20 cellular contexts compared by ENCODE assay signal in genomic region chr11:131524186-131524585, GRCh38.
A peak's percentile ranks its signal among the peaks of the same experiment; 100 is the strongest.
DNase-seq lines count a peak whose midpoint lies in the region; ATAC-seq and TF ChIP-seq lines count a peak whose summit lies in the region.
"Had no signal": no experiment of that assay in that cellular context is flagged by ENCODE, and none has a peak within 500 bp of the region (broad histone marks: within the 10 kb centered on the region; RNA-seq: fewer than 3 reads in every experiment).

No MANE protein-coding gene starts in this region.

- H3K4me2 ChIP-seq in GM23338 = no peak overlapping the region
- H3K4me2 ChIP-seq: BLaER1 had no signal

- H4K20me1 ChIP-seq in GM23338 (replicated peaks; ENCODE audit: insufficient read depth) = no peaks in the 10 kb centered on the region; the same call in none of the 2 replicates
- H4K20me1 ChIP-seq: BLaER1 had no signal

- no peak overlapping the region for H3K27ac ChIP-seq in GM23338 (ENCODE audit: low read depth)
- H3K27ac ChIP-seq: 22Rv1, BLaER1, C4-2B had no signal

- H3K27me3 Mint-ChIP-seq in GM23338 (ENCODE audit: insufficient read depth, low read depth, poor library complexity) = peaks cover 2% of the 10 kb centered on the region
- no peaks in the 10 kb centered on the region for H3K27me3 Mint-ChIP-seq in stimulated activated memory B cell treated with anti-CD40 and anti-IgM and Interleukin-4, amounts not matched to agents 10 μg/mL and 1 μg/mL and 100 μg/mL, for 72 hours
- peaks cover 7 to 22% of the 10 kb centered on the region in 2 donors for H3K27me3 Mint-ChIP-seq in natural killer cell treated with Interleukin-12 subunit alpha and Interleukin-12 subunit beta and Interleukin-15 and Interleukin-18, amount 100 ng/mL, for 72 hours

- H3K27ac Mint-ChIP-seq in GM23338 = no peak overlapping the region
- H3K27ac Mint-ChIP-seq in stimulated activated memory B cell treated with anti-CD40 and anti-IgM and Interleukin-4, amounts not matched to agents 10 μg/mL and 1 μg/mL and 100 μg/mL, for 72 hours = no peak overlapping the region
- no peak overlapping the region for H3K27ac Mint-ChIP-seq in natural killer cell treated with Interleukin-12 subunit alpha and Interleukin-12 subunit beta and Interleukin-15 and Interleukin-18, amount 100 ng/mL, for 72 hours
- H3K27ac Mint-ChIP-seq: B cell; CD8-positive, alpha-beta T cell had no signal

- TF ChIP-seq CTCF in GM23338 (conservative IDR thresholded peaks at IDR 0.05; ENCODE audit: low read depth in 2 of 2) = no peak

- DNase-seq in GM23338 (ENCODE audit: low spot score) (no peak), NCI-H82 treated with DMSO at 0.1 percent for 48 hours (lab: John Stamatoyannopoulos, UW; ENCODE audit: unreplicated experiment) (peak; percentile 18), left kidney (ENCODE audit: low read depth, low spot score) (peak; percentile 58), superior temporal gyrus (ENCODE audit: extremely low spot score) (peak; percentile 10), amygdala (lab: John Stamatoyannopoulos, UW) (no peak)
- DNase-seq in natural killer cell treated with Interleukin-12 subunit alpha and Interleukin-12 subunit beta and Interleukin-15 and Interleukin-18, amount 100 ng/mL, for 72 hours (ENCODE audit: low spot score) = no peak
- DNase-seq: Caco-2; CD4-positive, CD25-positive, alpha-beta regulatory T cell; CD8-positive, alpha-beta T cell; DMS79; EL; GDM1; GOT3; HCEC 1CT had no signal

- no peaks in the 10 kb centered on the region for H3K9me3 Mint-ChIP-seq in GM23338
- peaks cover 2% of the 10 kb centered on the region for H3K9me3 Mint-ChIP-seq in stimulated activated memory B cell treated with anti-CD40 and anti-IgM and Interleukin-4, amounts not matched to agents 10 μg/mL and 1 μg/mL and 100 μg/mL, for 72 hours
- peaks cover 5% of the 10 kb centered on the region for H3K9me3 Mint-ChIP-seq in natural killer cell treated with Interleukin-12 subunit alpha and Interleukin-12 subunit beta and Interleukin-15 and Interleukin-18, amount 100 ng/mL, for 72 hours

- peaks cover 4% of the 10 kb centered on the region; the same call in 2 of the 3 replicates for H3K4me1 Mint-ChIP-seq in GM23338
- no peaks in the 10 kb centered on the region for H3K4me1 Mint-ChIP-seq in stimulated activated memory B cell treated with anti-CD40 and anti-IgM and Interleukin-4, amounts not matched to agents 10 μg/mL and 1 μg/mL and 100 μg/mL, for 72 hours
- no peaks in the 10 kb centered on the region for H3K4me1 Mint-ChIP-seq in natural killer cell treated with Interleukin-12 subunit alpha and Interleukin-12 subunit beta and Interleukin-15 and Interleukin-18, amount 100 ng/mL, for 72 hours (ENCODE audit: low read depth in 2 of 2)
- H3K4me1 Mint-ChIP-seq: B cell; CD4-positive, CD25-positive, alpha-beta regulatory T cell had no signal

- H3F3A ChIP-seq in GM23338 (replicated peaks; ENCODE audit: low read depth) = no peaks in the 10 kb centered on the region

- H2AFZ ChIP-seq in GM23338 = no peak overlapping the region

- H3K4me3 ChIP-seq in GM23338 = no peak overlapping the region
- H3K4me3 ChIP-seq: BLaER1, GM12878 had no signal

- no peaks in the 10 kb centered on the region for H3K36me3 ChIP-seq in GM23338 (ENCODE audit: insufficient read depth)
- H3K36me3 ChIP-seq: BLaER1 had no signal

- no peaks in the 10 kb centered on the region for H3K4me1 ChIP-seq in GM23338 (ENCODE audit: insufficient read depth)
- H3K4me1 ChIP-seq: BLaER1, Caco-2 had no signal

- H3K36me3 Mint-ChIP-seq in GM23338 (ENCODE audit: low read depth) = no peaks in the 10 kb centered on the region
- no peaks in the 10 kb centered on the region for H3K36me3 Mint-ChIP-seq in stimulated activated memory B cell treated with anti-CD40 and anti-IgM and Interleukin-4, amounts not matched to agents 10 μg/mL and 1 μg/mL and 100 μg/mL, for 72 hours
- no peaks in the 10 kb centered on the region for H3K36me3 Mint-ChIP-seq in natural killer cell treated with Interleukin-12 subunit alpha and Interleukin-12 subunit beta and Interleukin-15 and Interleukin-18, amount 100 ng/mL, for 72 hours
- H3K36me3 Mint-ChIP-seq: CD4-positive, CD25-positive, alpha-beta regulatory T cell; CD8-positive, alpha-beta T cell had no signal

- H3K79me2 ChIP-seq in GM23338 (replicated peaks; ENCODE audit: insufficient read depth) = no peaks in the 10 kb centered on the region

- H3K9me2 ChIP-seq in GM23338 (ENCODE audit: insufficient read depth) = no peaks in the 10 kb centered on the region

- H3K27me3 ChIP-seq in GM23338 (ENCODE audit: insufficient read depth) = no peaks in the 10 kb centered on the region
- H3K27me3 ChIP-seq: BLaER1 had no signal

- no peak overlapping the region for H3K4me3 Mint-ChIP-seq in GM23338
- H3K4me3 Mint-ChIP-seq in stimulated activated memory B cell treated with anti-CD40 and anti-IgM and Interleukin-4, amounts not matched to agents 10 μg/mL and 1 μg/mL and 100 μg/mL, for 72 hours = no peak overlapping the region
- H3K4me3 Mint-ChIP-seq in natural killer cell treated with Interleukin-12 subunit alpha and Interleukin-12 subunit beta and Interleukin-15 and Interleukin-18, amount 100 ng/mL, for 72 hours = no peak overlapping the region
- H3K4me3 Mint-ChIP-seq: B cell; CD4-positive, CD25-positive, alpha-beta regulatory T cell; CD8-positive, alpha-beta T cell had no signal

- peak; percentile 34; the same call in 1 of the 3 replicates for ATAC-seq in GM23338
- no peak for ATAC-seq in stimulated activated memory B cell treated with anti-CD40 and anti-IgM and Interleukin-4, amounts not matched to agents 10 μg/mL and 1 μg/mL and 100 μg/mL, for 72 hours
- no peak for ATAC-seq in natural killer cell treated with Interleukin-12 subunit alpha and Interleukin-12 subunit beta and Interleukin-15 and Interleukin-18, amount 100 ng/mL, for 72 hours
- ATAC-seq: CD8-positive, alpha-beta T cell; GM12878 had no signal

TF ChIP-seq in GM23338, 12 proteins besides CTCF, POLR2A, EP300 and RAD21:
- no peak for TF ChIP-seq CREB1 (CRISPR knock-in tag; IDR thresholded peaks at IDR 0.05; ENCODE audit: low read depth)

Comparison
In these comparisons a context has a peak if more than half of its experiments do, and no peak if none do; other contexts are left out.
1. DNase-seq: peak in NCI-H82 treated with DMSO at 0.1 percent for 48 hours (single experiment), left kidney (single experiment) and superior temporal gyrus (single experiment); none in GM23338 (single experiment), amygdala (0 of 56) and natural killer cell treated with Interleukin-12 subunit alpha and Interleukin-12 subunit beta and Interleukin-15 and Interleukin-18, amount 100 ng/mL, for 72 hours (single experiment).